In genomic region chr12:49131973-49132461, GRCh38 we compare ENCODE assay signal across 8 cellular contexts. TPM values are rescaled to one million over a fixed set of nuclear protein-coding genes. Genes with fewer than 3 reads are reported as not detected.
DNase-seq lines count a peak whose midpoint lies in the region; ATAC-seq lines count a peak whose summit lies in the region.

No MANE protein-coding gene starts in this region.

- no peak overlapping the region for H3K27ac ChIP-seq in iPS DF 6.9 (ENCODE audit: low read length)

- no peaks in the 10 kb centered on the region for H3K9me3 Mint-ChIP-seq in activated naive CD8-positive, alpha-beta T cell treated with anti-CD3 and anti-CD28 coated beads, Interleukin-2, amount 10 ng/mL, durations not matched to agents 7 days and 5 days
- no peaks in the 10 kb centered on the region for H3K9me3 Mint-ChIP-seq in stimulated activated effector memory CD8-positive, alpha-beta T cell treated with anti-CD3 and anti-CD28 coated beads, Interleukin-12 subunit alpha, Interleukin-12 subunit beta, amount 100 ng/mL, for 72 hours

- no peaks in the 10 kb centered on the region for H3K27me3 ChIP-seq in iPS DF 6.9 (ENCODE audit: control insufficient read depth, insufficient read depth, low read length)

- H3K36me3 ChIP-seq in iPS DF 6.9 (ENCODE audit: control insufficient read depth, insufficient read depth, low read length) = peaks cover 14% of the 10 kb centered on the region; the same call in 1 of the 2 replicates

- ATAC-seq in activated naive CD8-positive, alpha-beta T cell treated with anti-CD3 and anti-CD28 coated beads, Interleukin-2, amount 10 ng/mL, durations not matched to agents 7 days and 5 days (ENCODE audit: low read depth) = no peak
- ATAC-seq in stimulated activated effector memory CD8-positive, alpha-beta T cell treated with anti-CD3 and anti-CD28 coated beads, Interleukin-12 subunit alpha, Interleukin-12 subunit beta, amount 100 ng/mL, for 72 hours = no peak
- ATAC-seq in HG03378 (IDR thresholded peaks at IDR 0.05; ENCODE audit: unreplicated experiment) = no peak
- ATAC-seq in HG03280 (IDR thresholded peaks at IDR 0.05; ENCODE audit: unreplicated experiment) = no peak

- H3K4me1 ChIP-seq in iPS DF 6.9 (ENCODE audit: control insufficient read depth, insufficient read depth, low read length) = peaks cover 1% of the 10 kb centered on the region; the same call in 1 of the 2 replicates

- H3K27me3 Mint-ChIP-seq in activated naive CD8-positive, alpha-beta T cell treated with anti-CD3 and anti-CD28 coated beads, Interleukin-2, amount 10 ng/mL, durations not matched to agents 7 days and 5 days = no peaks in the 10 kb centered on the region

- POLR2A ChIA-PET in activated naive CD8-positive, alpha-beta T cell treated with anti-CD3 and anti-CD28 coated beads, Interleukin-2, amount 10 ng/mL, durations not matched to agents 7 days and 5 days (lab: Charles Lee) = interaction anchor here (0.6 to 4.5 kb wide), 30 partner anchors 8 to 667 kb away, joined by 3 to 176 read pairs (median 14); partner anchors contain the start of genes ARF3, DDN, DDX23 and KMT2D

- peak overlapping the region; percentile 90 for H3K27ac Mint-ChIP-seq in activated naive CD8-positive, alpha-beta T cell treated with anti-CD3 and anti-CD28 coated beads, Interleukin-2, amount 10 ng/mL, durations not matched to agents 7 days and 5 days
- peak overlapping the region; percentile 100 for H3K27ac Mint-ChIP-seq in stimulated activated effector memory CD8-positive, alpha-beta T cell treated with anti-CD3 and anti-CD28 coated beads, Interleukin-12 subunit alpha, Interleukin-12 subunit beta, amount 100 ng/mL, for 72 hours

- peak; percentile 68 for DNase-seq in NOMO-1 treated with DMSO at 0.1 percent for 48 hours (lab: John Stamatoyannopoulos, UW; ENCODE audit: unreplicated experiment)
- no peak for DNase-seq in NOMO-1 treated with dmso at 0.1 percent for 144 hours (lab: John Stamatoyannopoulos, UW; ENCODE audit: unreplicated experiment)
- peak; percentile 62 for DNase-seq in NCI-H1092 treated with DMSO at 0.1 percent for 48 hours (lab: John Stamatoyannopoulos, UW)
- DNase-seq in activated naive CD8-positive, alpha-beta T cell treated with anti-CD3 and anti-CD28 coated beads, Interleukin-2, amount 10 ng/mL, durations not matched to agents 7 days and 5 days = no peak
- no peak for DNase-seq in iPS DF 6.9 (ENCODE audit: low read depth, low spot score)
- DNase-seq in stimulated activated effector memory CD8-positive, alpha-beta T cell treated with anti-CD3 and anti-CD28 coated beads, Interleukin-12 subunit alpha, Interleukin-12 subunit beta, amount 100 ng/mL, for 72 hours (ENCODE audit: low spot score in 2 of 2) = no peak

- H3K36me3 Mint-ChIP-seq in activated naive CD8-positive, alpha-beta T cell treated with anti-CD3 and anti-CD28 coated beads, Interleukin-2, amount 10 ng/mL, durations not matched to agents 7 days and 5 days = peaks cover 37% of the 10 kb centered on the region
- H3K36me3 Mint-ChIP-seq in stimulated activated effector memory CD8-positive, alpha-beta T cell treated with anti-CD3 and anti-CD28 coated beads, Interleukin-12 subunit alpha, Interleukin-12 subunit beta, amount 100 ng/mL, for 72 hours = peaks cover 55% of the 10 kb centered on the region

- peak overlapping the region; percentile 89 for H3K4me3 Mint-ChIP-seq in activated naive CD8-positive, alpha-beta T cell treated with anti-CD3 and anti-CD28 coated beads, Interleukin-2, amount 10 ng/mL, durations not matched to agents 7 days and 5 days
- peak overlapping the region; percentile 97 for H3K4me3 Mint-ChIP-seq in stimulated activated effector memory CD8-positive, alpha-beta T cell treated with anti-CD3 and anti-CD28 coated beads, Interleukin-12 subunit alpha, Interleukin-12 subunit beta, amount 100 ng/mL, for 72 hours

- H3K9me3 ChIP-seq in iPS DF 6.9 (ENCODE audit: control insufficient read depth, insufficient read depth, low read length) = no peaks in the 10 kb centered on the region

- H3K4me3 ChIP-seq in iPS DF 6.9 (ENCODE audit: low read length) = peak overlapping the region; percentile 85; the same call in 1 of the 2 replicates

- WGBS in iPS DF 6.9 (ENCODE audit: insufficient coverage, insufficient read length) = no CpG with 5 or more reads among the region's 6 CpGs

- peaks cover 50% of the 10 kb centered on the region for H3K4me1 Mint-ChIP-seq in activated naive CD8-positive, alpha-beta T cell treated with anti-CD3 and anti-CD28 coated beads, Interleukin-2, amount 10 ng/mL, durations not matched to agents 7 days and 5 days
- peaks cover 39% of the 10 kb centered on the region for H3K4me1 Mint-ChIP-seq in stimulated activated effector memory CD8-positive, alpha-beta T cell treated with anti-CD3 and anti-CD28 coated beads, Interleukin-12 subunit alpha, Interleukin-12 subunit beta, amount 100 ng/mL, for 72 hours

RNA-seq across cellular contexts. Expression of gene TUBA1B, which starts 0.8 kb away (rescaled TPM):
- total RNA-seq in activated naive CD8-positive, alpha-beta T cell treated with anti-CD3 and anti-CD28 coated beads, Interleukin-2, amount 10 ng/mL, durations not matched to agents 7 days and 5 days = 1,000 to 10,000 TPM; 1,302 to 1,389 TPM

RNA-seq across cellular contexts. Expression of gene LMBR1L, which starts 21.4 kb away (rescaled TPM):
- 100 to 1,000 TPM; 111 to 112 TPM for total RNA-seq in activated naive CD8-positive, alpha-beta T cell treated with anti-CD3 and anti-CD28 coated beads, Interleukin-2, amount 10 ng/mL, durations not matched to agents 7 days and 5 days

RNA-seq across cellular contexts. Expression of gene DHH, which starts 37.4 kb away (rescaled TPM):
- under 1 TPM; 0.11 to 0.25 TPM for total RNA-seq in activated naive CD8-positive, alpha-beta T cell treated with anti-CD3 and anti-CD28 coated beads, Interleukin-2, amount 10 ng/mL, durations not matched to agents 7 days and 5 days

RNA-seq across cellular contexts. Expression of gene TUBA1A, which starts 56.9 kb away (rescaled TPM):
- 100 to 1,000 TPM in 1 of 2 experiments, 10 to 100 TPM in 1; 99.5 to 101 TPM for total RNA-seq in activated naive CD8-positive, alpha-beta T cell treated with anti-CD3 and anti-CD28 coated beads, Interleukin-2, amount 10 ng/mL, durations not matched to agents 7 days and 5 days

Comparison
In these comparisons a context has a peak if more than half of its experiments do, and no peak if none do; other contexts are left out.
1. DNase-seq: peak in NOMO-1 treated with DMSO at 0.1 percent for 48 hours (single experiment) and NCI-H1092 treated with DMSO at 0.1 percent for 48 hours (single experiment); none in NOMO-1 treated with dmso at 0.1 percent for 144 hours (single experiment), activated naive CD8-positive, alpha-beta T cell treated with anti-CD3 and anti-CD28 coated beads, Interleukin-2, amount 10 ng/mL, durations not matched to agents 7 days and 5 days (single experiment), iPS DF 6.9 (single experiment) and stimulated activated effector memory CD8-positive, alpha-beta T cell treated with anti-CD3 and anti-CD28 coated beads, Interleukin-12 subunit alpha, Interleukin-12 subunit beta, amount 100 ng/mL, for 72 hours (0 of 2).